Comparison of ENCODE assay signal across 17 cellular contexts in genomic region chr1:178653091-178653490, GRCh38.
A peak's percentile ranks its signal among the peaks of the same experiment; 100 is the strongest.
DNase-seq lines count a peak whose midpoint lies in the region; ATAC-seq, FAIRE-seq and TF ChIP-seq lines count a peak whose summit lies in the region.
"Had no signal": no experiment of that assay in that cellular context is flagged by ENCODE, and none has a peak within 500 bp of the region (broad histone marks: within the 10 kb centered on the region; RNA-seq: fewer than 3 reads in every experiment).

No MANE protein-coding gene starts in this region.

- FAIRE-seq in small intestine (lab: Jason Lieb, UNC), result no peak
- FAIRE-seq: HTR-8/SVneo had no signal

- peaks cover 2% of the 10 kb centered on the region for H3K27me3 Mint-ChIP-seq in activated CD4-positive, alpha-beta memory T cell treated with anti-CD3 and anti-CD28 coated beads, Interleukin-2, amount 10 ng/mL, durations not matched to agents 7 days and 5 days
- H3K27me3 Mint-ChIP-seq: naive B cell, progenitor cell of endocrine pancreas had no signal

- 38 to 39% methylated on average over 5 of the region's 5 CpGs for WGBS in GM23248 (ENCODE audit: low coverage in 1 of 2, low lambda C conversion rate in 2 of 2, missing lambda C conversion rate in 2 of 2), 2 experiments
- WGBS in esophagus muscularis mucosa, result 87% methylated on average over 5 of the region's 5 CpGs
- 52 to 81% (median 59%) methylated on average over 5 of the region's 5 CpGs for WGBS in small intestine, 3 donors

- H3F3A ChIP-seq in GM23248 (ENCODE audit: insufficient read depth), result peaks cover 16% of the 10 kb centered on the region; the same call in 1 of the 2 replicates

- H4K20me1 ChIP-seq in GM23248 (ENCODE audit: insufficient read depth), result no peaks in the 10 kb centered on the region
- H4K20me1 ChIP-seq: BLaER1 treated with 17β-estradiol and CSF1 and Interleukin-3, amounts not matched to agents 10 nM and 100 nM had no signal

- H3K27ac ChIP-seq in GM23248 (no peak overlapping the region), Panc1 (ENCODE audit: low read length) (no peak overlapping the region), esophagus muscularis mucosa (replicated peaks in 1 of 4) (no peak overlapping the region), small intestine (ENCODE audit: low read depth in 1 of 2, low read length in 1 of 2) (peak overlapping the region; percentile 7 to 71)
- H3K27ac ChIP-seq: BLaER1 treated with 17β-estradiol and CSF1 and Interleukin-3, amounts not matched to agents 10 nM and 100 nM; cardiac muscle cell had no signal

- H3K36me3 Mint-ChIP-seq in activated CD4-positive, alpha-beta memory T cell treated with anti-CD3 and anti-CD28 coated beads, Interleukin-2, amount 10 ng/mL, durations not matched to agents 7 days and 5 days (ENCODE audit: low read depth), result no peaks in the 10 kb centered on the region
- H3K36me3 Mint-ChIP-seq: activated naive CD4-positive, alpha-beta T cell treated with anti-CD3 and anti-CD28 coated beads, Interleukin-2, amount 50 U/mL, for 24 hours; naive B cell had no signal

- no peak for TF ChIP-seq POLR2A in esophagus muscularis mucosa (IDR thresholded peaks at IDR 0.05; ENCODE audit: low read depth)
- no peak for TF ChIP-seq POLR2A in GM18505 (IDR thresholded peaks at IDR 0.05; ENCODE audit: borderline replicate concordance, extremely low read depth, insufficient read depth, insufficient read length)

- ATAC-seq in Panc1 (peak; percentile 71), GM18505 (IDR thresholded peaks at IDR 0.05; ENCODE audit: unreplicated experiment) (no peak), HG03565 (IDR thresholded peaks at IDR 0.05; ENCODE audit: unreplicated experiment) (no peak)

- no peak overlapping the region for H3K4me2 ChIP-seq in GM23248 (ENCODE audit: unreplicated experiment)
- H3K4me2 ChIP-seq: BLaER1 treated with 17β-estradiol and CSF1 and Interleukin-3, amounts not matched to agents 10 nM and 100 nM had no signal

- in situ Hi-C loops in GM23248 (cut with MboI) (no loop called here), Panc1 (cut with HindIII; ENCODE audit: low pct_unique_long_range_greater_than_20kb, low sequenced_read_pairs) (no loop called here)

- TF ChIP-seq CTCF in Panc1 (IDR thresholded peaks at IDR 0.05) (no peak), esophagus muscularis mucosa (IDR thresholded peaks at IDR 0.05) (no peak)

- H3K9me3 ChIP-seq in GM23248 (ENCODE audit: low read depth) (no peaks in the 10 kb centered on the region), Panc1 (ENCODE audit: control insufficient read depth, insufficient read depth, low read depth, low read length) (no peaks in the 10 kb centered on the region), esophagus muscularis mucosa (no peaks in the 10 kb centered on the region), small intestine (ENCODE audit: control insufficient read depth, low read depth) (no peaks in the 10 kb centered on the region)
- H3K9me3 ChIP-seq: BLaER1 treated with 17β-estradiol and CSF1 and Interleukin-3, amounts not matched to agents 10 nM and 100 nM had no signal

- POLR2A ChIA-PET in Panc1 (lab: Charles Lee), result no interaction called here
- POLR2A ChIA-PET in activated CD4-positive, alpha-beta memory T cell treated with anti-CD3 and anti-CD28 coated beads, Interleukin-2, amount 10 ng/mL, durations not matched to agents 7 days and 5 days (lab: Charles Lee), result no interaction called here

- H3K79me2 ChIP-seq in GM23248 (ENCODE audit: insufficient read depth), result no peaks in the 10 kb centered on the region

- no peak for TF ChIP-seq EP300 in esophagus muscularis mucosa (IDR thresholded peaks at IDR 0.05)

- no peaks in the 10 kb centered on the region for H3K4me1 Mint-ChIP-seq in activated CD4-positive, alpha-beta memory T cell treated with anti-CD3 and anti-CD28 coated beads, Interleukin-2, amount 10 ng/mL, durations not matched to agents 7 days and 5 days
- H3K4me1 Mint-ChIP-seq: activated naive CD4-positive, alpha-beta T cell treated with anti-CD3 and anti-CD28 coated beads, Interleukin-2, amount 50 U/mL, for 24 hours had no signal

- H3K9me2 ChIP-seq in GM23248 (ENCODE audit: insufficient read depth), result no peaks in the 10 kb centered on the region

- H3K4me3 Mint-ChIP-seq in activated CD4-positive, alpha-beta memory T cell treated with anti-CD3 and anti-CD28 coated beads, Interleukin-2, amount 10 ng/mL, durations not matched to agents 7 days and 5 days, result no peak overlapping the region
- H3K4me3 Mint-ChIP-seq: activated naive CD4-positive, alpha-beta T cell treated with anti-CD3 and anti-CD28 coated beads, Interleukin-2, amount 50 U/mL, for 24 hours; naive B cell; T-helper 1 cell treated with Interleukin-12 subunit alpha and Interleukin-12 subunit beta and Interleukin-4 antibody, amounts not matched to agents 30 μg/mL and 1 μg/mL, for 36 hours had no signal

- intact Hi-C loops in Panc1 (cut with micrococcal nuclease; ENCODE audit: unreplicated experiment) (no loop called here), esophagus muscularis mucosa (cut with DNase I) (no loop called here)

- H3K27me3 ChIP-seq in GM23248 (replicated peaks; ENCODE audit: insufficient read depth) (no peaks in the 10 kb centered on the region), Panc1 (ENCODE audit: control insufficient read depth, insufficient read depth, low read length) (no peaks in the 10 kb centered on the region; the same call in 1 of the 2 replicates), esophagus muscularis mucosa (no peaks in the 10 kb centered on the region), small intestine (ENCODE audit: control insufficient read depth in 2 of 2, insufficient read depth in 2 of 2, low read length in 2 of 2) (no peaks in the 10 kb centered on the region)
- H3K27me3 ChIP-seq: BLaER1 treated with 17β-estradiol and CSF1 and Interleukin-3, amounts not matched to agents 10 nM and 100 nM; cardiac muscle cell had no signal

- H3K9ac ChIP-seq in GM23248, result no peak overlapping the region
- H3K9ac ChIP-seq: BLaER1 treated with 17β-estradiol and CSF1 and Interleukin-3, amounts not matched to agents 10 nM and 100 nM had no signal

- DNase-seq in GM23248 (peak; percentile 79), Panc1 (ENCODE audit: low read depth, low spot score) (peak; percentile 27), esophagus muscularis mucosa (ENCODE audit: extremely low spot score) (peak; percentile 62), small intestine (peak; percentile 92), NCI-H524 treated with DMSO at 0.1 percent for 48 hours (lab: John Stamatoyannopoulos, UW) (no peak)
- no peak for DNase-seq in activated CD4-positive, alpha-beta memory T cell treated with anti-CD3 and anti-CD28 coated beads, Interleukin-2, amount 10 ng/mL, durations not matched to agents 7 days and 5 days
- DNase-seq: DND-41, naive B cell, NCI-H2029 treated with DMSO at 0.1 percent for 48 hours had no signal

- no peak overlapping the region for H2AFZ ChIP-seq in GM23248

- H3K4me1 ChIP-seq in GM23248 (ENCODE audit: insufficient read depth), result peaks cover 24% of the 10 kb centered on the region
- H3K4me1 ChIP-seq in Panc1 (ENCODE audit: control insufficient read depth, insufficient read depth, low read length), result no peaks in the 10 kb centered on the region
- H3K4me1 ChIP-seq in esophagus muscularis mucosa, result peaks cover 0 to 16% (median 0%) of the 10 kb centered on the region in 4 donors
- peaks cover 2 to 6% of the 10 kb centered on the region in 2 donors for H3K4me1 ChIP-seq in small intestine (ENCODE audit: control insufficient read depth in 2 of 2, insufficient read depth in 1 of 2, low read depth in 1 of 2, low read length in 1 of 2)

- BruUV-seq in Panc1 (replicated peaks; lab: Mats Ljungman, UMichigan), result no TSS peak

- CTCF ChIA-PET in Panc1 (lab: Charles Lee), result no interaction called here
- CTCF ChIA-PET in activated CD4-positive, alpha-beta memory T cell treated with anti-CD3 and anti-CD28 coated beads, Interleukin-2, amount 10 ng/mL, durations not matched to agents 7 days and 5 days (lab: Charles Lee), result no interaction called here

- H3K36me3 ChIP-seq in GM23248 (ENCODE audit: low read depth) (no peaks in the 10 kb centered on the region), Panc1 (ENCODE audit: control insufficient read depth, insufficient read depth, low read length) (no peaks in the 10 kb centered on the region), esophagus muscularis mucosa (no peaks in the 10 kb centered on the region), small intestine (ENCODE audit: control insufficient read depth in 2 of 2, insufficient read depth in 2 of 2, low read length in 2 of 2) (no peaks in the 10 kb centered on the region)
- H3K36me3 ChIP-seq: BLaER1 treated with 17β-estradiol and CSF1 and Interleukin-3, amounts not matched to agents 10 nM and 100 nM; cardiac muscle cell had no signal

- no peak overlapping the region for H3K27ac Mint-ChIP-seq in activated CD4-positive, alpha-beta memory T cell treated with anti-CD3 and anti-CD28 coated beads, Interleukin-2, amount 10 ng/mL, durations not matched to agents 7 days and 5 days
- H3K27ac Mint-ChIP-seq: activated naive CD4-positive, alpha-beta T cell treated with anti-CD3 and anti-CD28 coated beads, Interleukin-2, amount 50 U/mL, for 24 hours; progenitor cell of endocrine pancreas; T-helper 1 cell treated with Interleukin-12 subunit alpha and Interleukin-12 subunit beta and Interleukin-4 antibody, amounts not matched to agents 30 μg/mL and 1 μg/mL, for 36 hours had no signal

- H3K9me3 Mint-ChIP-seq in activated CD4-positive, alpha-beta memory T cell treated with anti-CD3 and anti-CD28 coated beads, Interleukin-2, amount 10 ng/mL, durations not matched to agents 7 days and 5 days, result no peaks in the 10 kb centered on the region
- H3K9me3 Mint-ChIP-seq: activated naive CD4-positive, alpha-beta T cell treated with anti-CD3 and anti-CD28 coated beads, Interleukin-2, amount 50 U/mL, for 24 hours; naive B cell; T-helper 1 cell treated with Interleukin-12 subunit alpha and Interleukin-12 subunit beta and Interleukin-4 antibody, amounts not matched to agents 30 μg/mL and 1 μg/mL, for 36 hours had no signal

- H3K4me3 ChIP-seq in GM23248 (no peak overlapping the region), Panc1 (ENCODE audit: low read depth in 2 of 2, low read length in 2 of 2) (no peak overlapping the region), esophagus muscularis mucosa (no peak overlapping the region), small intestine (ENCODE audit: low read depth in 1 of 2, low read length in 2 of 2) (no peak overlapping the region)
- H3K4me3 ChIP-seq: BLaER1 treated with 17β-estradiol and CSF1 and Interleukin-3, amounts not matched to agents 10 nM and 100 nM; cardiac muscle cell had no signal

Comparison
In these comparisons a context has a peak if more than half of its experiments do, and no peak if none do; other contexts are left out.
1. DNase-seq: peak in GM23248 (single experiment), Panc1 (single experiment), esophagus muscularis mucosa (single experiment) and small intestine (single experiment); none in activated CD4-positive, alpha-beta memory T cell treated with anti-CD3 and anti-CD28 coated beads, Interleukin-2, amount 10 ng/mL, durations not matched to agents 7 days and 5 days (single experiment) and NCI-H524 treated with DMSO at 0.1 percent for 48 hours (single experiment).
2. H3K27ac ChIP-seq: peak in small intestine (2 of 2); none in GM23248 (single experiment), Panc1 (single experiment) and esophagus muscularis mucosa (0 of 4).